In the genomic region with DNA sequence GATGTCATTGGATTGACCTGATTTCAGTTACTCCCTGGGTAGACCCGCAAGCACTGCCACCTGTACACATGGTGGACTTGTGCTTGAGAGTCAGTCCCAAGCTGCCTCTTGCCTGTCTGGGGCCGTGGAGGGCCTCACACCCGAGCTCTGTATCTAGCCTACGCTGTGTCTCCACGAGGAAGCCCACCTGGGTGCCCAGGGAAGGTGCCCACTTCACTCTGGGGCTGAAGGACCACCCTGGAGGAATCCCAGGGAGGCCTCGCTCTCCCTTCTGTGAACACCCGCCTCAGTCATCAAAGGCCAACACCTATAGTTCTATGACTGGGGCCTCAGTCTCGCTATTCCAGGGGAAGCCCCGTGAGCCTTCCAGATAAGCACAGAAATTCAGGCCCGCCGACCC, we compare ENCODE assay signal across 17 cellular contexts. TPM values are rescaled to one million over a fixed set of nuclear protein-coding genes. Genes with fewer than 3 reads are reported as not detected.
DNase-seq lines count a peak whose midpoint lies in the region; ATAC-seq, FAIRE-seq and TF ChIP-seq lines count a peak whose summit lies in the region.
"Had no signal": no experiment of that assay in that cellular context is flagged by ENCODE, and none has a peak within 500 bp of the region (broad histone marks: within the 10 kb centered on the region; RNA-seq: fewer than 3 reads in every experiment).

No MANE protein-coding gene starts in this region.

- H3K27ac Mint-ChIP-seq in type B pancreatic cell, result no peak overlapping the region
- no peak overlapping the region for H3K27ac Mint-ChIP-seq in activated T-cell treated with anti-CD3 and anti-CD28 coated beads, Interleukin-2, amount 50 U/mL, for 72 hours
- H3K27ac Mint-ChIP-seq: HFFc6 had no signal

- TF ChIP-seq EP300 in H1 (IDR thresholded peaks at IDR 0.05; ENCODE audit: borderline replicate concordance in 1 of 2, low read depth in 2 of 2, low read length in 2 of 2), result no peak

- H3K4me1 ChIP-seq in H1 (replicated peaks in 1 of 4; ENCODE audit: control insufficient read depth in 3 of 4, insufficient read depth in 4 of 4, low read length in 3 of 4) (peaks cover 2 to 32% (median 26%) of the 10 kb centered on the region in 4 experiments), osteoblast (ENCODE audit: insufficient read depth, low read length) (no peaks in the 10 kb centered on the region), esophagus squamous epithelium (peaks cover 6 to 38% (median 15%) of the 10 kb centered on the region in 3 donors)

- no peak overlapping the region for H2BK15ac ChIP-seq in H1 (ENCODE audit: low read length)

- CTCF ChIA-PET in H1 (lab: Charles Lee; ENCODE audit: partially characterized antibody), result interaction anchor here (0.6 to 32.9 kb wide), 7 partner anchors 11 to 469 kb away, joined by 3 to 576 read pairs (median 6); a partner anchor contains a TSS

- WGBS in H1 (ENCODE audit: extremely low coverage in 1 of 2, insufficient coverage in 1 of 2, insufficient read length in 1 of 2, insufficient replicate concordance in 2 of 2, low coverage in 1 of 2, low lambda C conversion rate in 2 of 2, missing lambda C conversion rate in 1 of 2), 2 experiments, result 98% methylated on average over 11 of the region's 11 CpGs; no CpG with 5 or more reads in 1 of the 2 experiments
- 85 to 88% methylated on average over 4 to 5 of the region's 11 CpGs for WGBS in esophagus squamous epithelium, 2 donors

- H3K79me2 ChIP-seq in H1 (ENCODE audit: control insufficient read depth in 1 of 2, insufficient read depth in 2 of 2, low read length in 2 of 2) (no peaks in the 10 kb centered on the region), osteoblast (ENCODE audit: insufficient read depth, low read length) (no peaks in the 10 kb centered on the region)

- intact Hi-C loops in esophagus squamous epithelium (cut with DNase I), result no loop called here

- no peak overlapping the region for H2BK120ac ChIP-seq in H1 (replicated peaks; ENCODE audit: low read depth, low read length)

- no peak for ATAC-seq in activated T-cell treated with anti-CD3 and anti-CD28 coated beads, Interleukin-2, amount 50 U/mL, for 72 hours (replicated peaks in 1 of 2)

- no peak for TF ChIP-seq RAD21 in H1 (IDR thresholded peaks at IDR 0.05 in 1 of 2, conservative IDR thresholded peaks at IDR 0.05 in 1 of 2; ENCODE audit: low read depth in 2 of 2, low read length in 2 of 2)

- peaks cover 19% of the 10 kb centered on the region for H3K4me1 Mint-ChIP-seq in type B pancreatic cell (ENCODE audit: unreplicated experiment)
- peaks cover 5% of the 10 kb centered on the region for H3K4me1 Mint-ChIP-seq in activated T-cell treated with anti-CD3 and anti-CD28 coated beads, Interleukin-2, amount 50 U/mL, for 72 hours (ENCODE audit: low read depth)

- H2BK12ac ChIP-seq in H1 (ENCODE audit: low read depth, low read length), result peak overlapping the region; percentile 97; the same call in 1 of the 2 replicates

- H3K4me3 ChIP-seq in H1 (ENCODE audit: extremely low read depth in 1 of 4, insufficient read depth in 2 of 4, low read depth in 3 of 4, low read length in 4 of 4) (no peak overlapping the region), osteoblast (ENCODE audit: insufficient read depth, low read length) (no peak overlapping the region), esophagus squamous epithelium (no peak overlapping the region)
- H3K4me3 ChIP-seq: BLaER1 treated with 17β-estradiol and CSF1 and Interleukin-3, amounts not matched to agents 10 nM and 100 nM had no signal

- no peak overlapping the region; the same call in 1 of the 2 replicates for H2AK5ac ChIP-seq in H1 (ENCODE audit: low read depth, low read length)

- H3K36me3 ChIP-seq in KOPT-K1 (ENCODE audit: insufficient read depth, low read length) (no peaks in the 10 kb centered on the region), H1 (ENCODE audit: control insufficient read depth in 2 of 4, insufficient read depth in 4 of 4, low read length in 3 of 4) (no peaks in the 10 kb centered on the region), osteoblast (ENCODE audit: insufficient read depth, low read length) (no peaks in the 10 kb centered on the region), esophagus squamous epithelium (no peaks in the 10 kb centered on the region)
- H3K36me3 ChIP-seq: BLaER1 treated with 17β-estradiol and CSF1 and Interleukin-3, amounts not matched to agents 10 nM and 100 nM had no signal

- no peak overlapping the region for H4K8ac ChIP-seq in H1 (ENCODE audit: extremely low read depth, insufficient read depth, low read length)

- H3K9me3 ChIP-seq in KOPT-K1 (ENCODE audit: insufficient read depth, low read length, poor library complexity, severe bottlenecking), result no peaks in the 10 kb centered on the region
- no peaks in the 10 kb centered on the region for H3K9me3 ChIP-seq in H1 (ENCODE audit: insufficient read depth in 2 of 2, low read depth in 1 of 2, low read length in 1 of 2)
- H3K9me3 ChIP-seq in osteoblast (ENCODE audit: low read depth, low read length), result no peaks in the 10 kb centered on the region
- H3K9me3 ChIP-seq in esophagus squamous epithelium, result no peaks in the 10 kb centered on the region
- H3K9me3 ChIP-seq: BLaER1 treated with 17β-estradiol and CSF1 and Interleukin-3, amounts not matched to agents 10 nM and 100 nM had no signal

- no peak overlapping the region for H3K56ac ChIP-seq in H1 (replicated peaks; ENCODE audit: insufficient read length, low read depth, low read length)

- H3K36me3 Mint-ChIP-seq in type B pancreatic cell, result no peaks in the 10 kb centered on the region
- H3K36me3 Mint-ChIP-seq in activated T-cell treated with anti-CD3 and anti-CD28 coated beads, Interleukin-2, amount 50 U/mL, for 72 hours (ENCODE audit: insufficient read depth in 2 of 2), result no peaks in the 10 kb centered on the region
- H3K36me3 Mint-ChIP-seq: CD4-positive, CD25-positive, alpha-beta regulatory T cell had no signal

- DNase-seq in H1 (ENCODE audit: low read depth in 1 of 2, low spot score in 2 of 2) (no peak), osteoblast (ENCODE audit: insufficient read length, low spot score, missing footprints) (peak; percentile 77), type B pancreatic cell (ENCODE audit: extremely low spot score, unreplicated experiment) (no peak), H54 (ENCODE audit: insufficient read length, low spot score) (no peak), esophagus squamous epithelium (lab: John Stamatoyannopoulos, UW) (no peak)
- DNase-seq in activated T-cell treated with anti-CD3 and anti-CD28 coated beads, Interleukin-2, amount 50 U/mL, for 72 hours, result no peak
- DNase-seq: ACHN; CD4-positive, CD25-positive, alpha-beta regulatory T cell; DMS53; GF-D8; HCEC 1CT; HFFc6 had no signal

- H2BK5ac ChIP-seq in H1 (ENCODE audit: low read depth, low read length), result no peak overlapping the region; the same call in 1 of the 2 replicates

- H4K20me1 ChIP-seq in H1 (replicated peaks in 1 of 2; ENCODE audit: control insufficient read depth in 1 of 2, insufficient read depth in 2 of 2, low read length in 2 of 2) (no peaks in the 10 kb centered on the region), osteoblast (ENCODE audit: insufficient read depth, low read length) (no peaks in the 10 kb centered on the region)
- H4K20me1 ChIP-seq: BLaER1 treated with 17β-estradiol and CSF1 and Interleukin-3, amounts not matched to agents 10 nM and 100 nM had no signal

- FAIRE-seq in H1 (lab: Jason Lieb, UNC) (no peak), H54 (lab: Jason Lieb, UNC) (no peak)
- FAIRE-seq: GM19239 had no signal

- no peak overlapping the region for H4K5ac ChIP-seq in H1 (ENCODE audit: insufficient read length, low read depth, low read length)

- no peaks in the 10 kb centered on the region for H3K23me2 ChIP-seq in H1 (ENCODE audit: low read depth, low read length)

- no peak overlapping the region for H3K9ac ChIP-seq in H1 (replicated peaks in 1 of 4; ENCODE audit: extremely low read depth in 1 of 4, low read depth in 3 of 4, low read length in 3 of 4)
- H3K9ac ChIP-seq: BLaER1 treated with 17β-estradiol and CSF1 and Interleukin-3, amounts not matched to agents 10 nM and 100 nM had no signal

- H3K14ac ChIP-seq in H1 (ENCODE audit: insufficient read length), result no peak overlapping the region

- H3K27ac ChIP-seq in KOPT-K1 (ENCODE audit: low read depth, low read length, poor library complexity, severe bottlenecking), result peak overlapping the region; percentile 60
- no peak overlapping the region for H3K27ac ChIP-seq in H1 (ENCODE audit: low read depth, low read length)
- no peak overlapping the region for H3K27ac ChIP-seq in osteoblast (ENCODE audit: low read depth, low read length)
- H3K27ac ChIP-seq in temporal lobe (ENCODE audit: low read depth, low read length), result peak overlapping the region; percentile 23
- H3K27ac ChIP-seq in esophagus squamous epithelium, result no peak overlapping the region
- H3K27ac ChIP-seq: BLaER1 treated with 17β-estradiol and CSF1 and Interleukin-3, amounts not matched to agents 10 nM and 100 nM; HL-60 had no signal

- no peak overlapping the region; the same call in 1 of the 2 replicates for H3K18ac ChIP-seq in H1 (ENCODE audit: extremely low read depth, low read length)

- H3K9me3 Mint-ChIP-seq in type B pancreatic cell, result peaks cover 3% of the 10 kb centered on the region
- no peaks in the 10 kb centered on the region for H3K9me3 Mint-ChIP-seq in activated T-cell treated with anti-CD3 and anti-CD28 coated beads, Interleukin-2, amount 50 U/mL, for 72 hours
- H3K9me3 Mint-ChIP-seq: HFFc6 had no signal

- no peaks in the 10 kb centered on the region for H3K79me1 ChIP-seq in H1 (ENCODE audit: low read depth, low read length)

- no peak overlapping the region for H3K23ac ChIP-seq in H1 (ENCODE audit: insufficient read length)

- H4K91ac ChIP-seq in H1 (replicated peaks; ENCODE audit: insufficient read length, low read length), result no peak overlapping the region

- TF ChIP-seq CTCF in H1 (IDR thresholded peaks at IDR 0.05; ENCODE audit: control extremely low read depth in 1 of 3, insufficient read depth in 1 of 3, low read depth in 1 of 3, low read length in 3 of 3) (no peak), osteoblast (IDR thresholded peaks at IDR 0.05; ENCODE audit: extremely low read depth, low read depth, low read length) (no peak), type B pancreatic cell (conservative IDR thresholded peaks at IDR 0.05) (no peak), esophagus squamous epithelium (IDR thresholded peaks at IDR 0.05) (no peak)

- H2AFZ ChIP-seq in H1 (ENCODE audit: low read length) (no peak overlapping the region), osteoblast (ENCODE audit: low read length) (no peak overlapping the region)

- H3K27me3 Mint-ChIP-seq in type B pancreatic cell, result no peaks in the 10 kb centered on the region
- H3K27me3 Mint-ChIP-seq in activated T-cell treated with anti-CD3 and anti-CD28 coated beads, Interleukin-2, amount 50 U/mL, for 72 hours (ENCODE audit: low read depth), result no peaks in the 10 kb centered on the region

- TF ChIP-seq POLR2A in H1 (IDR thresholded peaks at IDR 0.05; ENCODE audit: control extremely low read depth in 1 of 2, low read depth in 2 of 2, low read length in 2 of 2) (no peak), H54 (IDR thresholded peaks at IDR 0.05; ENCODE audit: low read depth, low read length) (no peak), esophagus squamous epithelium (IDR thresholded peaks at IDR 0.05) (no peak)

- H3K27me3 ChIP-seq in H1 (replicated peaks in 1 of 4; ENCODE audit: control insufficient read depth in 3 of 4, extremely low read depth in 1 of 4, insufficient read depth in 3 of 4, low read length in 3 of 4) (0 out of 7 replicates have a peak, but pooled peaks cover 0 to 2% (median 0%) of the 10 kb centered on the region in 4 experiments), osteoblast (ENCODE audit: insufficient read depth, low read length) (no peaks in the 10 kb centered on the region), esophagus squamous epithelium (peaks cover 0 to 7% (median 0%) of the 10 kb centered on the region in 4 donors)
- H3K27me3 ChIP-seq: BLaER1 treated with 17β-estradiol and CSF1 and Interleukin-3, amounts not matched to agents 10 nM and 100 nM had no signal

- H3K4me3 Mint-ChIP-seq in type B pancreatic cell, result no peak overlapping the region
- H3K4me3 Mint-ChIP-seq in activated T-cell treated with anti-CD3 and anti-CD28 coated beads, Interleukin-2, amount 50 U/mL, for 72 hours, result no peak overlapping the region
- H3K4me3 Mint-ChIP-seq: CD4-positive, CD25-positive, alpha-beta regulatory T cell; HFFc6 had no signal

- H3K4ac ChIP-seq in H1 (replicated peaks; ENCODE audit: insufficient read length, low read depth, low read length), result no peak overlapping the region

- POLR2A ChIA-PET in H1 (lab: Charles Lee; ENCODE audit: partially characterized antibody), result interaction anchor here (1.5 to 1.8 kb wide), 2 partner anchors 8 to 41 kb away, joined by 4 to 7 read pairs; no protein-coding TSS in a partner anchor

- H2BK20ac ChIP-seq in H1 (ENCODE audit: low read length), result peak overlapping the region; percentile 86

- H3K4me2 ChIP-seq in H1 (ENCODE audit: insufficient read depth in 1 of 2, low read depth in 2 of 2, low read length in 2 of 2) (no peak overlapping the region), osteoblast (ENCODE audit: insufficient read depth, low read length) (no peak overlapping the region)
- H3K4me2 ChIP-seq: BLaER1 treated with 17β-estradiol and CSF1 and Interleukin-3, amounts not matched to agents 10 nM and 100 nM had no signal

RNA-seq across cellular contexts. Expression of a gene that starts 32.3 kb away (rescaled TPM):
- 1.6 and 2.3 TPM in 2 replicates for total RNA-seq in H1 (2021; fragmentation: NEBNext Ultra II Directional; extraction: Animal tissue kit (Norgen Biotek cat#: 25700))
- 1.5 and 2.1 TPM in 2 replicates for polyA plus RNA-seq in H1 (2011; rRNA removed)
- polyA plus RNA-seq in H1 (2011; cell fraction: cytosol; rRNA removed), result 2.5 TPM
- 2.5 TPM for polyA plus RNA-seq in H1 (2011; cell fraction: nucleus; rRNA removed)
- polyA plus RNA-seq in H1 (2012, experiment 1 of 2), result 3.8 to 4.3 TPM (median 4.0 TPM) in 4 replicates
- 0.72 TPM for polyA plus RNA-seq in H1 (2012, experiment 2 of 2)
- 1.6 TPM for polyA plus RNA-seq in H1 (2013, experiment 1 of 2)
- 1.2 TPM for polyA plus RNA-seq in H1 (2013, experiment 2 of 2)
- polyA minus RNA-seq in H1 (2011; rRNA and poly(A)+ RNA removed), result 2.0 and 3.0 TPM in 2 replicates
- polyA minus RNA-seq in H1 (2011; cell fraction: cytosol; rRNA and poly(A)+ RNA removed), result 1.8 TPM
- 3.1 TPM for polyA minus RNA-seq in H1 (2011; cell fraction: nucleus; rRNA and poly(A)+ RNA removed)
- total RNA-seq in osteoblast (5.1 and 9.1 TPM in 2 replicates), temporal lobe (0.74 TPM), type B pancreatic cell (ENCODE audit: low replicate concordance) (0.58 and 2.8 TPM in 2 replicates), esophagus squamous epithelium (10 to 100 TPM; 12.4 to 33.9 (median 22.1) TPM)
- 10 to 100 TPM; 16.9 to 23.2 TPM for total RNA-seq in activated T-cell treated with anti-CD3 and anti-CD28 coated beads, Interleukin-2, amount 50 U/mL, for 72 hours

RNA-seq across cellular contexts. Expression of a gene that starts 41.7 kb away (rescaled TPM):
- 1.6 and 2.1 TPM in 2 replicates for total RNA-seq in H1 (2021; fragmentation: NEBNext Ultra II Directional; extraction: Animal tissue kit (Norgen Biotek cat#: 25700))
- polyA plus RNA-seq in H1 (2011; rRNA removed), result 2.5 and 3.0 TPM in 2 replicates
- polyA plus RNA-seq in H1 (2011; cell fraction: cytosol; rRNA removed), result 0.93 TPM
- polyA plus RNA-seq in H1 (2011; cell fraction: nucleus; rRNA removed), result 3.6 TPM
- polyA plus RNA-seq in H1 (2012, experiment 1 of 2), result 1.4 to 3.3 TPM (median 2.5 TPM) in 4 replicates
- polyA plus RNA-seq in H1 (2012, experiment 2 of 2), result 2.0 TPM
- polyA plus RNA-seq in H1 (2013, experiment 1 of 2), result 2.5 TPM
- 3.8 TPM for polyA plus RNA-seq in H1 (2013, experiment 2 of 2)
- 2.4 and 4.4 TPM in 2 replicates for polyA minus RNA-seq in H1 (2011; rRNA and poly(A)+ RNA removed)
- 1.4 TPM for polyA minus RNA-seq in H1 (2011; cell fraction: cytosol; rRNA and poly(A)+ RNA removed)
- polyA minus RNA-seq in H1 (2011; cell fraction: nucleus; rRNA and poly(A)+ RNA removed), result 0.90 TPM
- total RNA-seq in osteoblast (not detected in 2 replicates), temporal lobe (0.49 TPM), type B pancreatic cell (ENCODE audit: low replicate concordance) (5.0 and 7.0 TPM in 2 replicates), esophagus squamous epithelium (1 to 10 TPM; 2.9 to 4.0 (median 3.3) TPM)
- total RNA-seq in activated T-cell treated with anti-CD3 and anti-CD28 coated beads, Interleukin-2, amount 50 U/mL, for 72 hours, result not detected
- total RNA-seq: HFFc6 had no signal
- polyA plus RNA-seq: CD4-positive, CD25-positive, alpha-beta regulatory T cell had no signal

Comparison
In these comparisons a context has a peak if more than half of its experiments do, and no peak if none do; other contexts are left out.
1. H3K27ac ChIP-seq: peak in KOPT-K1 (single experiment) and temporal lobe (single experiment); none in H1 (single experiment), osteoblast (single experiment) and esophagus squamous epithelium (0 of 4).